ENCODE assay signal across 33 cellular contexts in genomic region chr3:146432066-146432465, GRCh38. TPM values are rescaled to one million over a fixed set of nuclear protein-coding genes. Genes with fewer than 3 reads are reported as not detected.
"Had no signal": no experiment of that assay in that cellular context is flagged by ENCODE, and none has a peak within 500 bp of the region (broad histone marks: within the 10 kb centered on the region; RNA-seq: fewer than 3 reads in every experiment).

No MANE protein-coding gene starts in this region.

- DNase-seq: colonic mucosa; cortex of kidney; effector CD8-positive, alpha-beta T cell; effector memory CD8-positive, alpha-beta T cell; endodermal cell; erythroblast; esophagus squamous epithelium; foreskin fibroblast; foreskin melanocyte; gastrocnemius medialis; glutamatergic neuron; head of caudate nucleus; heart right ventricle; hippocampal formation; left cardiac atrium; left lung; left ventricle myocardium superior; lower lobe of right lung; mesenchymal stem cell; mucosa of descending colon; naive B cell had no signal

- H3K27ac ChIP-seq: colonic mucosa, epithelial cell of prostate, esophagus squamous epithelium, gastrocnemius medialis, heart right ventricle, left lung, lower lobe of right lung had no signal

- H3K36me3 ChIP-seq: colonic mucosa, esophagus squamous epithelium, gastrocnemius medialis, heart right ventricle, left lung, lower lobe of right lung had no signal

- FAIRE-seq: endometrium, islet of Langerhans, keratinocyte had no signal

- ATAC-seq: effector memory CD8-positive, alpha-beta T cell; esophagus mucosa; gastrocnemius medialis; heart right ventricle; left lung; left ventricle myocardium superior; lower lobe of right lung; mucosa of descending colon had no signal

- H3K4me1 ChIP-seq: colonic mucosa, esophagus squamous epithelium, gastrocnemius medialis, heart right ventricle, left lung, lower lobe of right lung had no signal

- H3K9me3 ChIP-seq: colonic mucosa, esophagus squamous epithelium, gastrocnemius medialis, lower lobe of right lung, mucosa of descending colon had no signal

- H3K4me3 ChIP-seq: colonic mucosa, esophagus squamous epithelium, gastrocnemius medialis, heart right ventricle, left lung, lower lobe of right lung, mucosa of descending colon had no signal

- H3K27me3 ChIP-seq: colonic mucosa, esophagus squamous epithelium, gastrocnemius medialis, heart right ventricle, left lung had no signal

RNA-seq across cellular contexts. Expression of gene PLSCR2, which starts 37.3 kb away (rescaled TPM):
- total RNA-seq: dermis microvascular lymphatic vessel endothelial cell, esophagus squamous epithelium, gastrocnemius medialis, glomerular endothelial cell, heart right ventricle, kidney epithelial cell, left cardiac atrium, left ventricle myocardium superior, lower leg skin, lung microvascular endothelial cell, mesenteric fat pad, myocyte had no signal
- polyA plus RNA-seq: heart right ventricle, keratinocyte had no signal
